ENCODE assay signal across 12 cellular contexts in genomic region chr2:127175821-127176354, GRCh38. TPM values are rescaled to one million over a fixed set of nuclear protein-coding genes. Genes with fewer than 3 reads are reported as not detected.
DNase-seq lines count a peak whose midpoint lies in the region; ATAC-seq and TF ChIP-seq lines count a peak whose summit lies in the region.
"Had no signal": no experiment of that assay in that cellular context is flagged by ENCODE, and none has a peak within 500 bp of the region (broad histone marks: within the 10 kb centered on the region; RNA-seq: fewer than 3 reads in every experiment).

No MANE protein-coding gene starts in this region.

- no peaks in the 10 kb centered on the region for H3K9me3 ChIP-seq in mammary epithelial cell (replicated peaks; ENCODE audit: insufficient read depth, low read length)
- no peaks in the 10 kb centered on the region for H3K9me3 ChIP-seq in gastrocnemius medialis

- peak overlapping the region; percentile 30 for H2AFZ ChIP-seq in mammary epithelial cell (ENCODE audit: low read depth, low read length)

- TF ChIP-seq CTCF in CD14-positive monocyte (IDR thresholded peaks at IDR 0.05) (no peak), mammary epithelial cell (conservative IDR thresholded peaks at IDR 0.05 in 1 of 2, IDR thresholded peaks at IDR 0.05 in 1 of 2; ENCODE audit: extremely low read depth in 1 of 2, insufficient read depth in 1 of 2, low read depth in 1 of 2, low read length in 2 of 2) (no peak), gastrocnemius medialis (IDR thresholded peaks at IDR 0.05 in 4 of 5, conservative IDR thresholded peaks at IDR 0.05 in 1 of 5) (no peak)

- 91% methylated on average over 16 of the region's 19 CpGs for WGBS in mammary epithelial cell (ENCODE audit: low coverage, missing lambda C conversion rate)

- H3K4me1 ChIP-seq in mammary epithelial cell (ENCODE audit: insufficient read depth, low read length) = no peaks in the 10 kb centered on the region
- H3K4me1 ChIP-seq in gastrocnemius medialis = peaks cover 31 to 35% of the 10 kb centered on the region in 2 donors

- no peaks in the 10 kb centered on the region for H3K27me3 ChIP-seq in mammary epithelial cell (ENCODE audit: insufficient read depth, low read length)
- no peaks in the 10 kb centered on the region for H3K27me3 ChIP-seq in gastrocnemius medialis

- in situ Hi-C loops in mammary epithelial cell (cut with MboI; ENCODE audit: low sequenced_read_pairs in 2 of 2) (no loop called here), gastrocnemius medialis (cut with MboI; ENCODE audit: low sequenced_read_pairs in 4 of 4) (no loop called here)

- H3K4me3 Mint-ChIP-seq in CD14-positive monocyte = peak overlapping the region; percentile 14 to 54
- H3K4me3 Mint-ChIP-seq: stimulated activated memory B cell treated with anti-CD40 and anti-IgM and Interleukin-4, amounts not matched to agents 10 μg/mL and 1 μg/mL and 100 μg/mL, for 72 hours had no signal

- no peak overlapping the region for H3K9ac ChIP-seq in mammary epithelial cell (ENCODE audit: insufficient read depth, low read length)

- dilution Hi-C loops in mammary epithelial cell (cut with HindIII; ENCODE audit: low sequenced_read_pairs) = loop anchor here (5.0 kb wide), 1 partner anchor 99 kb away; no protein-coding TSS in a partner anchor

- no peak for TF ChIP-seq POLR2A in gastrocnemius medialis (IDR thresholded peaks at IDR 0.05)

- peaks cover 0 to 7% (median 3%) of the 10 kb centered on the region in 3 donors for H3K27me3 Mint-ChIP-seq in CD14-positive monocyte (ENCODE audit: low read depth in 3 of 3)

- H3K4me3 ChIP-seq in mammary epithelial cell (replicated peaks in 1 of 3; ENCODE audit: insufficient read depth in 1 of 3, low read depth in 2 of 3, low read length in 3 of 3) = no peak overlapping the region
- no peak overlapping the region for H3K4me3 ChIP-seq in gastrocnemius medialis

- H3K4me2 ChIP-seq in mammary epithelial cell (ENCODE audit: insufficient read depth, low read depth, low read length) = no peak overlapping the region

- H3K36me3 Mint-ChIP-seq in CD14-positive monocyte = no peaks in the 10 kb centered on the region

- DNase-seq in CD14-positive monocyte (ENCODE audit: low spot score) (no peak), mammary epithelial cell (no peak), kidney tubule cell (ENCODE audit: low spot score) (peak; percentile 25), gastrocnemius medialis (peak in 1 of 2 donors; percentile 17), HUDEP-2 (lab: John Stamatoyannopoulos, UW; ENCODE audit: unreplicated experiment in 76 of 76) (no peak), superior temporal gyrus (ENCODE audit: extremely low spot score) (no peak), COR-L47 (lab: John Stamatoyannopoulos, UW) (no peak)
- DNase-seq: dermis blood vessel endothelial cell, NCI-H82, small intestine had no signal

- ATAC-seq in gastrocnemius medialis (peak; percentile 11 to 29), GM19455 (IDR thresholded peaks at IDR 0.05; ENCODE audit: unreplicated experiment) (no peak)
- ATAC-seq: stimulated activated memory B cell treated with anti-CD40 and anti-IgM and Interleukin-4, amounts not matched to agents 10 μg/mL and 1 μg/mL and 100 μg/mL, for 72 hours had no signal

- H3K27ac Mint-ChIP-seq in CD14-positive monocyte = peak overlapping the region in 6 of 7 donors; percentile 21 to 88 (median 72)
- H3K27ac Mint-ChIP-seq: stimulated activated memory B cell treated with anti-CD40 and anti-IgM and Interleukin-4, amounts not matched to agents 10 μg/mL and 1 μg/mL and 100 μg/mL, for 72 hours had no signal

- CTCF ChIA-PET in mammary epithelial cell (lab: Charles Lee; ENCODE audit: low non-redundant PET) = no interaction called here

- H3K4me1 Mint-ChIP-seq in CD14-positive monocyte = peaks cover 46% of the 10 kb centered on the region
- H3K4me1 Mint-ChIP-seq: stimulated activated memory B cell treated with anti-CD40 and anti-IgM and Interleukin-4, amounts not matched to agents 10 μg/mL and 1 μg/mL and 100 μg/mL, for 72 hours had no signal

- BruUV-seq in mammary epithelial cell (replicated peaks; lab: Mats Ljungman, UMichigan) = no TSS peak

- peaks cover 3 to 11% (median 6%) of the 10 kb centered on the region in 7 donors for H3K9me3 Mint-ChIP-seq in CD14-positive monocyte

- H4K20me1 ChIP-seq in mammary epithelial cell (ENCODE audit: insufficient read depth, low read length) = no peaks in the 10 kb centered on the region

- no peaks in the 10 kb centered on the region for H3K36me3 ChIP-seq in mammary epithelial cell (ENCODE audit: insufficient read depth, low read length)
- no peaks in the 10 kb centered on the region for H3K36me3 ChIP-seq in gastrocnemius medialis

- H3K27ac ChIP-seq in mammary epithelial cell (ENCODE audit: insufficient read depth, low read depth, low read length) (no peak overlapping the region), gastrocnemius medialis (peak overlapping the region; percentile 46 to 61 (median 58))

- no peaks in the 10 kb centered on the region for H3K79me2 ChIP-seq in mammary epithelial cell (ENCODE audit: insufficient read depth, low read length)

- intact Hi-C loops in CD14-positive monocyte (cut with micrococcal nuclease) (no loop called here), mammary epithelial cell (cut with micrococcal nuclease) (no loop called here), gastrocnemius medialis (cut with DNase I; ENCODE audit: low total_unique reads) (no loop called here)

RNA-seq across cellular contexts. Expression of gene CYP27C1, which starts 44.2 kb away (rescaled TPM):
- polyA plus RNA-seq in CD14-positive monocyte (not detected), mammary epithelial cell (4.3 TPM)
- total RNA-seq in mammary epithelial cell (1 to 10 TPM in 1 of 2 donors, under 1 TPM in 1; 0.67 to 8.3 TPM), gastrocnemius medialis (not detected)
- polyA minus RNA-seq in mammary epithelial cell = 6.9 TPM
- total RNA-seq: dermis blood vessel endothelial cell had no signal
